Comparison of ENCODE assay signal across 11 cellular contexts in the genomic region with DNA sequence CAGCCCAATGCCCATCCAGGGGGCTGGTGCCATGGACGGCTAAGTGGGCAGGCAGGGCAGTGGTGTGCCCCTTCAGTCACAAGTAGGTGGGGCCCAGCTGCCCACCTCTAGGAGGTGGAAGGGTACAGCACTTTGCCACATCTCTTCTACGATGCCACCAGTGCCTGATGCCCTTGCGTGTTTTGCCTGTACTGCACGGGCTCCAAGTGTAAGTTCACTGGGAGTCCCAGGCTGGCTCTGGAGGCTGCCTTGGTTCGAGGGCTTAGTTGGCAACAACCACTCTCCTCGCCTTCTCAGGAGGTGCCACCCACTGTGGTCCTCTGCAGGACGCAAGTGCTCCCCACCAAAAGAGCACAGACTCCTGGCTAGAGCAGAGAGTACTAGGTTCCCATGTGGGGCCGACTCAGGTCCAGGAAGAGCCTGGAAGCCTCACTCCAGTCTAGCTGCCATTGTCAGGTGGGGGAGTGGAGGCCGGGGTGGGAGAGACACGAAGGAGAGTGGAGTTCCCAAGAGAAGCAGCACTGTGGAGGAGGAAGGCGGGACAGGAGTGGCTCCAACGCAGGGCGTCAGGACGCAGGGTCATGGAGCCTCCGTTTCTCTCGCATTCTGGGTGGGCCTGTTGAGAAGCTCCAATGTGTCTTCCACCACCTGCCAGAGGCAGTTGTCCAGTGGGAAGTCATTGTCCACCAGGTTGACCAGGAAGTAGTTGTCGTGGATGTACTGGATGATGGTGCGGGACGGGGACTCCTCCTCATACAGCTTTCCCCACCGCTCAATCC. TPM values are rescaled to one million over a fixed set of nuclear protein-coding genes. Genes with fewer than 3 reads are reported as not detected.
DNase-seq lines count a peak whose midpoint lies in the region; ATAC-seq and TF ChIP-seq lines count a peak whose summit lies in the region.
"Had no signal": no experiment of that assay in that cellular context is flagged by ENCODE, and none has a peak within 500 bp of the region (broad histone marks: within the 10 kb centered on the region; RNA-seq: fewer than 3 reads in every experiment).

No MANE protein-coding gene starts in this region.

- H3K4me1 ChIP-seq in PC-3 (ENCODE audit: insufficient read depth, low read length) (peaks cover 28% of the 10 kb centered on the region), thoracic aorta (ENCODE audit: control insufficient read depth in 1 of 2, low read depth in 2 of 2) (peaks cover 46 to 60% of the 10 kb centered on the region in 2 donors)

- no peak overlapping the region for H3K4me3 Mint-ChIP-seq in naive B cell
- H3K4me3 Mint-ChIP-seq: T-cell had no signal

- peak overlapping the region in 5 of 6 donors; percentile 7 to 87 (median 78) for H3K27ac Mint-ChIP-seq in naive B cell

- H3K4me1 Mint-ChIP-seq in naive B cell, result peaks cover 16 to 24% (median 23%) of the 10 kb centered on the region in 3 donors

- no peaks in the 10 kb centered on the region for H3K79me2 ChIP-seq in PC-3 (ENCODE audit: low read length)

- H3K36me3 ChIP-seq in PC-3 (ENCODE audit: low read depth, low read length) (no peaks in the 10 kb centered on the region), thoracic aorta (peaks cover 21% of the 10 kb centered on the region)

- H3K9me3 ChIP-seq in PC-3 (ENCODE audit: low read length), result no peaks in the 10 kb centered on the region
- no peaks in the 10 kb centered on the region for H3K9me3 ChIP-seq in thoracic aorta

- no peak for ATAC-seq in PC-3
- ATAC-seq in naive B cell (ENCODE audit: low read depth in 2 of 2), result no peak
- ATAC-seq in thoracic aorta (ENCODE audit: insufficient number of reproducible peaks, low FRiP score, low read depth), result no peak
- no peak for ATAC-seq in GM19324 (IDR thresholded peaks at IDR 0.05; ENCODE audit: low FRiP score, unreplicated experiment)
- ATAC-seq: T-cell had no signal

- BruUV-seq in PC-3 (replicated peaks; lab: Mats Ljungman, UMichigan), result TSS peak; percentile 61

- H3K9ac ChIP-seq in PC-3 (ENCODE audit: low read length), result peak overlapping the region; percentile 59

- CTCF ChIA-PET in PC-3 (lab: Charles Lee), result no interaction called here

- no peaks in the 10 kb centered on the region for H3K27me3 Mint-ChIP-seq in naive B cell
- H3K27me3 Mint-ChIP-seq: T-cell had no signal

- no peaks in the 10 kb centered on the region for H4K20me1 ChIP-seq in PC-3 (ENCODE audit: low read length)

- H3K4me3 ChIP-seq in PC-3 (ENCODE audit: low read length) (no peak overlapping the region), dorsolateral prefrontal cortex (peak overlapping the region in 2 of 59 donors; percentile 2 to 16), thoracic aorta (peak overlapping the region; percentile 18)

- H3K27ac ChIP-seq in PC-3 (ENCODE audit: low read length) (peak overlapping the region; percentile 82), dorsolateral prefrontal cortex (peak overlapping the region; percentile 50 to 98 (median 88)), thoracic aorta (peak overlapping the region; percentile 85)

- no peaks in the 10 kb centered on the region for H3K9me3 Mint-ChIP-seq in naive B cell
- H3K9me3 Mint-ChIP-seq: T-cell had no signal

- POLR2A ChIA-PET in PC-3 (lab: Charles Lee; ENCODE audit: unreplicated experiment), result interaction anchor here (1.0 kb wide), 1 partner anchor 13 kb away, joined by 15 read pairs; no protein-coding TSS in a partner anchor

- DNase-seq in PC-3, result no peak
- no peak for DNase-seq in dorsolateral prefrontal cortex
- no peak for DNase-seq in naive B cell
- DNase-seq in thoracic aorta (ENCODE audit: low spot score), result no peak
- DNase-seq in NCI-H1417 (lab: John Stamatoyannopoulos, UW), result no peak
- DNase-seq in head of caudate nucleus, result no peak
- no peak for DNase-seq in iPS-NIHi11 (ENCODE audit: low spot score)
- DNase-seq: DMS79 had no signal

- H3K9me2 ChIP-seq in PC-3 (replicated peaks; ENCODE audit: low read length), result no peaks in the 10 kb centered on the region

- no peaks in the 10 kb centered on the region for H3F3A ChIP-seq in PC-3 (ENCODE audit: low read length, unreplicated experiment)

- no peaks in the 10 kb centered on the region for H3K27me3 ChIP-seq in PC-3 (ENCODE audit: low read length)
- no peaks in the 10 kb centered on the region for H3K27me3 ChIP-seq in dorsolateral prefrontal cortex
- no peaks in the 10 kb centered on the region for H3K27me3 ChIP-seq in thoracic aorta (replicated peaks; ENCODE audit: insufficient read depth)

- TF ChIP-seq CTCF in PC-3 (conservative IDR thresholded peaks at IDR 0.05; ENCODE audit: low read depth, low read length) (no peak), dorsolateral prefrontal cortex (IDR thresholded peaks at IDR 0.05 in 54 of 56, conservative IDR thresholded peaks at IDR 0.05 in 2 of 56; ENCODE audit: low read depth in 1 of 56, partially characterized antibody in 56 of 56) (no peak), thoracic aorta (IDR thresholded peaks at IDR 0.05) (no peak)

- H3K36me3 Mint-ChIP-seq in naive B cell, result peaks cover 5 to 21% of the 10 kb centered on the region in 2 donors

- peak overlapping the region; percentile 53 for H3K4me2 ChIP-seq in PC-3 (ENCODE audit: low read length)

- intact Hi-C loops in PC-3 (cut with micrococcal nuclease) (no loop called here), dorsolateral prefrontal cortex (cut with DNase I) (no loop called here), head of caudate nucleus (cut with DNase I) (no loop called here)

- no peak overlapping the region for H2AFZ ChIP-seq in PC-3 (ENCODE audit: low read length)

RNA-seq across cellular contexts. Expression of a gene that starts 15.5 kb away (rescaled TPM):
- 13.2 and 24.8 TPM in 2 replicates for total RNA-seq in PC-3 (2014; rRNA removed)
- 10 to 100 TPM; 31.4 to 70.6 (median 41.5) TPM for total RNA-seq in dorsolateral prefrontal cortex
- 10 to 100 TPM in 5 of 6 donors, 1 to 10 TPM in 1; 8.8 to 26.8 (median 18.9) TPM for polyA plus RNA-seq in naive B cell (ENCODE audit: low read depth in 6 of 6)
- total RNA-seq in thoracic aorta, result 10 to 100 TPM; 30.3 to 81.4 TPM

RNA-seq across cellular contexts. Expression of a gene that starts 15.7 kb away (rescaled TPM):
- total RNA-seq in PC-3 (2014; rRNA removed) (6.1 and 12.9 TPM in 2 replicates), dorsolateral prefrontal cortex (10 to 100 TPM; 51.7 to 92.9 (median 69.7) TPM), thoracic aorta (10 to 100 TPM; 27.5 to 31.5 TPM)
- polyA plus RNA-seq in naive B cell (ENCODE audit: low read depth in 6 of 6), result 10 to 100 TPM in 2 of 6 donors, 1 to 10 TPM in 4; 1.9 to 19.0 (median 9.1) TPM

RNA-seq across cellular contexts. Expression of a gene that starts 28.3 kb away (rescaled TPM):
- not detected in 2 replicates for total RNA-seq in PC-3 (2014; rRNA removed)
- total RNA-seq in dorsolateral prefrontal cortex, result 1 to 10 TPM in 2 of 120 experiments, under 1 TPM in 23, not detected in 95; 0.14 to 1.8 (median 0.57) TPM
- 1 to 10 TPM in 1 of 6 donors, not detected in 5; 2.9 TPM for polyA plus RNA-seq in naive B cell (ENCODE audit: low read depth in 6 of 6)
- 1 to 10 TPM in 1 of 2 donors, not detected in 1; 4.2 TPM for total RNA-seq in thoracic aorta
- total RNA-seq: T-cell had no signal

RNA-seq across cellular contexts. Expression of a gene that starts 54.4 kb away (rescaled TPM):
- 73.5 and 76.7 TPM in 2 replicates for total RNA-seq in PC-3 (2014; rRNA removed)
- 10 to 100 TPM in 113 of 120 experiments, 1 to 10 TPM in 7; 5.0 to 40.1 (median 15.7) TPM for total RNA-seq in dorsolateral prefrontal cortex
- polyA plus RNA-seq in naive B cell (ENCODE audit: low read depth in 6 of 6), result 10 to 100 TPM; 37.7 to 51.6 (median 46.5) TPM
- 10 to 100 TPM; 44.1 to 44.2 TPM for total RNA-seq in thoracic aorta

RNA-seq across cellular contexts. Expression of a gene that starts 57.3 kb away (rescaled TPM):
- total RNA-seq in PC-3 (2014; rRNA removed) (not detected in 2 replicates), dorsolateral prefrontal cortex (1 to 10 TPM in 97 of 120 experiments, under 1 TPM in 14, not detected in 9; 0.58 to 9.9 (median 1.9) TPM), thoracic aorta (not detected)
- not detected for polyA plus RNA-seq in naive B cell (ENCODE audit: low read depth in 6 of 6)
- total RNA-seq: dermis microvascular lymphatic vessel endothelial cell, T-cell had no signal
